ENCODE assay signal across 9 cellular contexts in genomic region chr3:143016321-143016972, GRCh38. TPM values are rescaled to one million over a fixed set of nuclear protein-coding genes. Genes with fewer than 3 reads are reported as not detected.
DNase-seq lines count a peak whose midpoint lies in the region; ATAC-seq and TF ChIP-seq lines count a peak whose summit lies in the region.
"Had no signal": no experiment of that assay in that cellular context is flagged by ENCODE, and none has a peak within 500 bp of the region (broad histone marks: within the 10 kb centered on the region; RNA-seq: fewer than 3 reads in every experiment).

No MANE protein-coding gene starts in this region.

- no peak overlapping the region for H3K4me3 ChIP-seq in thoracic aorta

- no peaks in the 10 kb centered on the region for H3K4me1 ChIP-seq in thoracic aorta (ENCODE audit: control insufficient read depth in 1 of 2, low read depth in 2 of 2)

- H3K27ac ChIP-seq in thoracic aorta, result no peak overlapping the region

- H3K9me3 ChIP-seq in thoracic aorta, result no peaks in the 10 kb centered on the region

- H3K27me3 ChIP-seq in thoracic aorta (replicated peaks; ENCODE audit: insufficient read depth), result no peaks in the 10 kb centered on the region

- peaks cover 38% of the 10 kb centered on the region for H3K36me3 ChIP-seq in thoracic aorta

- no peak for ATAC-seq in thoracic aorta (ENCODE audit: insufficient number of reproducible peaks, low FRiP score, low read depth)
- no peak for ATAC-seq in HG02610 (IDR thresholded peaks at IDR 0.05; ENCODE audit: unreplicated experiment)
- no peak for ATAC-seq in HG02678 (IDR thresholded peaks at IDR 0.05; ENCODE audit: unreplicated experiment)

- no peak for TF ChIP-seq POLR2A in erythroblast (IDR thresholded peaks at IDR 0.05; ENCODE audit: low read length)

- TF ChIP-seq CTCF in thoracic aorta (IDR thresholded peaks at IDR 0.05), result peak; percentile 27

- DNase-seq in NCI-H748 (lab: John Stamatoyannopoulos, UW; ENCODE audit: unreplicated experiment) (peak; percentile 11), NCI-H748 treated with DMSO at 0.1 percent for 48 hours (lab: John Stamatoyannopoulos, UW) (no peak), NCI-H524 treated with DMSO at 0.1 percent for 48 hours (lab: John Stamatoyannopoulos, UW) (peak; percentile 20), erythroblast (lab: John Stamatoyannopoulos, UW) (peak; percentile 50 to 68), thoracic aorta (ENCODE audit: low spot score) (no peak), NCI-H1930 (lab: John Stamatoyannopoulos, UW) (no peak)
- DNase-seq: NCI-H226 had no signal

RNA-seq across cellular contexts. Expression of gene U2SURP, which starts 15.1 kb away (rescaled TPM):
- 10 to 100 TPM; 53.1 to 91.5 TPM for total RNA-seq in thoracic aorta

RNA-seq across cellular contexts. Expression of gene PAQR9, which starts 53.0 kb away (rescaled TPM):
- total RNA-seq in thoracic aorta, result under 1 TPM in 1 of 2 donors, not detected in 1; 0.21 TPM

Comparison
In these comparisons a context has a peak if more than half of its experiments do, and no peak if none do; other contexts are left out.
1. DNase-seq: peak in NCI-H748 (single experiment), NCI-H524 treated with DMSO at 0.1 percent for 48 hours (single experiment) and erythroblast (2 of 2); none in NCI-H748 treated with DMSO at 0.1 percent for 48 hours (single experiment), thoracic aorta (single experiment) and NCI-H1930 (0 of 2).